ENCODE assay signal across 25 cellular contexts in genomic region chr6:140252099-140252498, GRCh38.
DNase-seq lines count a peak whose midpoint lies in the region; ATAC-seq, FAIRE-seq and TF ChIP-seq lines count a peak whose summit lies in the region.
"Had no signal": no experiment of that assay in that cellular context is flagged by ENCODE, and none has a peak within 500 bp of the region (broad histone marks: within the 10 kb centered on the region; RNA-seq: fewer than 3 reads in every experiment).

No MANE protein-coding gene starts in this region.

- TF ChIP-seq POLR2A in IMR-90 (IDR thresholded peaks at IDR 0.05; ENCODE audit: low read depth, low read length): no peak

- H3K36me3 ChIP-seq in IMR-90 (ENCODE audit: control insufficient read depth, insufficient read depth, low read length) (no peaks in the 10 kb centered on the region), adipocyte (ENCODE audit: control insufficient read depth, insufficient read depth, low read length, severe bottlenecking) (no peaks in the 10 kb centered on the region), keratinocyte (ENCODE audit: control insufficient read depth in 2 of 2, extremely low read depth in 1 of 2, insufficient read depth in 2 of 2, low read length in 2 of 2) (no peaks in the 10 kb centered on the region)
- H3K36me3 ChIP-seq: MG63 had no signal

- dilution Hi-C loops in IMR-90 (cut with HindIII; ENCODE audit: low sequenced_read_pairs, unreplicated experiment) (no loop called here), keratinocyte (cut with MboI; ENCODE audit: extremely low pct_ligation_motif_present, low sequenced_read_pairs) (no loop called here)

- POLR2A ChIA-PET in IMR-90 (lab: Charles Lee; ENCODE audit: unreplicated experiment): no interaction called here

- H3K27me3 ChIP-seq in IMR-90 (ENCODE audit: control insufficient read depth, insufficient read depth, low read length) (no peaks in the 10 kb centered on the region), adipocyte (replicated peaks; ENCODE audit: control insufficient read depth, insufficient read depth, low read length) (no peaks in the 10 kb centered on the region), keratinocyte (ENCODE audit: control insufficient read depth, extremely low read depth, insufficient read depth, low read length) (no peaks in the 10 kb centered on the region)
- H3K27me3 ChIP-seq: MG63 had no signal

- no peak for TF ChIP-seq RAD21 in IMR-90 (IDR thresholded peaks at IDR 0.05; ENCODE audit: low read length)

- no TSS peak for BruUV-seq in IMR-90 (replicated peaks; lab: Mats Ljungman, UMichigan)

- DNase-seq in IMR-90 (peak; percentile 5), adipocyte (ENCODE audit: low read depth) (peak; percentile 34), fibroblast of gingiva (ENCODE audit: low read depth) (peak; percentile 69), keratinocyte (ENCODE audit: low read depth, low spot score) (no peak), NCI-H2171 treated with DMSO at 0.1 percent for 48 hours (lab: John Stamatoyannopoulos, UW) (no peak), GM19239 (ENCODE audit: insufficient read length, low spot score) (no peak)
- DNase-seq: ACHN, AML-193, H9, Kasumi-1, MG63, NCI-H1105, NCI-H1694 treated with DMSO at 0.1 percent for 48 hours, NCI-H226, NCI-H524, NCI-H82, PC-3, RPMI8226, SHP77 treated with DMSO at 0.1 percent for 48 hours had no signal

- H3K4me2 ChIP-seq in IMR-90 (ENCODE audit: low read depth, low read length): no peak overlapping the region
- no peak overlapping the region for H3K4me2 ChIP-seq in keratinocyte (ENCODE audit: control insufficient read depth, extremely low read depth, insufficient read depth, low read depth, low read length)

- no peak overlapping the region for H2AK5ac ChIP-seq in IMR-90 (ENCODE audit: low read depth, low read length)

- no peak overlapping the region for H2AFZ ChIP-seq in IMR-90 (replicated peaks; ENCODE audit: low read length, poor library complexity)
- no peak overlapping the region for H2AFZ ChIP-seq in keratinocyte (ENCODE audit: control insufficient read depth, low read length)

- no CpG with 5 or more reads among the region's 2 CpGs for WGBS in IMR-90 (ENCODE audit: extremely low coverage in 2 of 2, insufficient read length in 1 of 2), 2 experiments

- no peak overlapping the region for H3K4ac ChIP-seq in IMR-90 (ENCODE audit: low read depth, low read length)

- H2BK5ac ChIP-seq in IMR-90 (ENCODE audit: low read depth, low read length, poor library complexity, severe bottlenecking): no peak overlapping the region

- no peak overlapping the region for H2BK20ac ChIP-seq in IMR-90 (ENCODE audit: low read depth, low read length)

- peak; percentile 34 for FAIRE-seq in keratinocyte (lab: Jason Lieb, UNC)
- no peak for FAIRE-seq in GM19239 (lab: Jason Lieb, UNC)
- FAIRE-seq: D721Med, GM18507 had no signal

- no peak overlapping the region for H2AK9ac ChIP-seq in IMR-90 (replicated peaks; ENCODE audit: low read depth, low read length, poor library complexity)

- H2BK15ac ChIP-seq in IMR-90 (ENCODE audit: low read depth, low read length): no peak overlapping the region

- no peak overlapping the region; a peak in 1 of 4 replicates for H4K8ac ChIP-seq in IMR-90 (ENCODE audit: low read depth in 2 of 2, low read length in 2 of 2)

- H3K9ac ChIP-seq in IMR-90 (ENCODE audit: low read depth, low read length): no peak overlapping the region
- H3K9ac ChIP-seq in adipocyte (ENCODE audit: low read length): no peak overlapping the region
- H3K9ac ChIP-seq in keratinocyte (ENCODE audit: control insufficient read depth, extremely low read depth, insufficient read depth, low read length): no peak overlapping the region

- no peak for TF ChIP-seq CTCF in IMR-90 (conservative IDR thresholded peaks at IDR 0.05; ENCODE audit: low read depth, low read length)
- no peak for TF ChIP-seq CTCF in keratinocyte (optimal IDR thresholded peaks at IDR 0.05 in 1 of 3, IDR thresholded peaks at IDR 0.05 in 1 of 3, conservative IDR thresholded peaks at IDR 0.05 in 1 of 3; ENCODE audit: extremely low read depth in 1 of 3, insufficient read depth in 2 of 3, low read length in 3 of 3)

- no peak overlapping the region for H3K4me3 ChIP-seq in IMR-90 (ENCODE audit: insufficient read depth, low read depth, low read length)
- no peak overlapping the region for H3K4me3 ChIP-seq in adipocyte (ENCODE audit: low read length)
- no peak overlapping the region for H3K4me3 ChIP-seq in keratinocyte (ENCODE audit: control insufficient read depth in 2 of 3, extremely low read depth in 1 of 3, insufficient read depth in 2 of 3, low read depth in 1 of 3, low read length in 3 of 3)
- H3K4me3 ChIP-seq: MG63 had no signal

- ATAC-seq in IMR-90 (ENCODE audit: low read depth) (no peak), GM19351 (IDR thresholded peaks at IDR 0.05; ENCODE audit: unreplicated experiment) (no peak)
- ATAC-seq: PC-3, SK-N-SH treated with all-trans-retinoic acid at 6 μM for 48 hours had no signal

- intact Hi-C loops in IMR-90 (cut with micrococcal nuclease): no loop called here

- in situ Hi-C loops in IMR-90 (cut with MboI; ENCODE audit: low sequenced_read_pairs): no loop called here

- H3K79me2 ChIP-seq in keratinocyte (ENCODE audit: control insufficient read depth, insufficient read depth, low read length): no peaks in the 10 kb centered on the region

- no peak overlapping the region for H4K5ac ChIP-seq in IMR-90 (ENCODE audit: low read depth, low read length)

- no peaks in the 10 kb centered on the region for H3K9me1 ChIP-seq in IMR-90 (ENCODE audit: insufficient read depth, low read length)
- H3K9me1 ChIP-seq in keratinocyte (ENCODE audit: control insufficient read depth, extremely low read depth, insufficient read depth, low read length): no peaks in the 10 kb centered on the region

- H3K56ac ChIP-seq in IMR-90 (ENCODE audit: extremely low read depth, insufficient read depth, low read length): no peak overlapping the region

- no peak overlapping the region for H3K23ac ChIP-seq in IMR-90 (ENCODE audit: low read depth, low read length)

- H4K20me1 ChIP-seq in IMR-90 (ENCODE audit: insufficient read depth, low read length) (no peaks in the 10 kb centered on the region), keratinocyte (ENCODE audit: control insufficient read depth, extremely low read depth, insufficient read depth, low read length) (no peaks in the 10 kb centered on the region)

- peak overlapping the region; percentile 12; the same call in 1 of the 2 replicates for H3K14ac ChIP-seq in IMR-90 (replicated peaks; ENCODE audit: low read depth, low read length)

- H3K4me1 ChIP-seq in IMR-90 (ENCODE audit: control insufficient read depth, insufficient read depth, low read length) (no peaks in the 10 kb centered on the region; the same call in 1 of the 2 replicates), adipocyte (ENCODE audit: control insufficient read depth, insufficient read depth, low read length) (no peaks in the 10 kb centered on the region), keratinocyte (ENCODE audit: control insufficient read depth, extremely low read depth, insufficient read depth, low read length) (no peaks in the 10 kb centered on the region)

- H4K91ac ChIP-seq in IMR-90 (ENCODE audit: insufficient read depth, low read depth, low read length): no peak overlapping the region

- no peaks in the 10 kb centered on the region for H3K79me1 ChIP-seq in IMR-90 (ENCODE audit: low read depth in 1 of 2, low read length in 2 of 2)

- H3K18ac ChIP-seq in IMR-90 (ENCODE audit: low read depth, low read length): no peak overlapping the region

- no peak overlapping the region for H2BK120ac ChIP-seq in IMR-90 (ENCODE audit: low read depth, low read length)

- H3K27ac ChIP-seq in IMR-90 (ENCODE audit: insufficient read depth, low read length) (no peak overlapping the region), keratinocyte (ENCODE audit: control insufficient read depth, insufficient read depth, low read length) (no peak overlapping the region)
- H3K27ac ChIP-seq: C4-2B, HL-60 had no signal

- CTCF ChIA-PET in IMR-90 (lab: Yijun Ruan, JAX): no interaction called here

- H3K9me3 ChIP-seq in IMR-90 (ENCODE audit: control insufficient read depth, insufficient read depth, low read length): no peaks in the 10 kb centered on the region
- no peaks in the 10 kb centered on the region for H3K9me3 ChIP-seq in adipocyte (ENCODE audit: control insufficient read depth, low read length)
- no peaks in the 10 kb centered on the region for H3K9me3 ChIP-seq in keratinocyte (ENCODE audit: control insufficient read depth, low read depth, low read length)
- H3K9me3 ChIP-seq: MG63 had no signal

TF ChIP-seq in IMR-90, 13 proteins besides CTCF, POLR2A, EP300 and RAD21:
- TF ChIP-seq ELK1 (IDR thresholded peaks at IDR 0.05; ENCODE audit: borderline replicate concordance, low read depth, low read length) (no peak), NFE2L2 (IDR thresholded peaks at IDR 0.05; ENCODE audit: low read depth, low read length) (no peak), RFX5 (IDR thresholded peaks at IDR 0.05; ENCODE audit: low read depth, low read length) (no peak), FOS (IDR thresholded peaks at IDR 0.05; ENCODE audit: low read depth, low read length) (no peak), CEBPB (IDR thresholded peaks at IDR 0.05; ENCODE audit: low read depth, low read length) (peak; percentile 69), CHD1 (IDR thresholded peaks at IDR 0.05; ENCODE audit: low read depth, low read length) (no peak), MAFK (IDR thresholded peaks at IDR 0.05; ENCODE audit: low read depth, low read length) (no peak)
TF ChIP-seq in IMR-90: peak in this region for 1.

Comparison
In these comparisons a context has a peak if more than half of its experiments do, and no peak if none do; other contexts are left out.
1. DNase-seq: peak in IMR-90 (single experiment), adipocyte (single experiment) and fibroblast of gingiva (single experiment); none in keratinocyte (single experiment), NCI-H2171 treated with DMSO at 0.1 percent for 48 hours (single experiment) and GM19239 (single experiment).